In genomic region chr12:121015825-121016766, GRCh38 we compare ENCODE assay signal across 1 cellular context.
A peak's percentile ranks its signal among the peaks of the same experiment; 100 is the strongest.
TF ChIP-seq lines count a peak whose summit lies in the region.

Gene C12orf43 (minus strand): TSS chr12:121016487. CDS start chr12:121016474, 13 bp downstream.

TF ChIP-seq in GM23338, 12 proteins besides CTCF, POLR2A, EP300 and RAD21 (continued from another document):
- TF ChIP-seq, protein P1, sequence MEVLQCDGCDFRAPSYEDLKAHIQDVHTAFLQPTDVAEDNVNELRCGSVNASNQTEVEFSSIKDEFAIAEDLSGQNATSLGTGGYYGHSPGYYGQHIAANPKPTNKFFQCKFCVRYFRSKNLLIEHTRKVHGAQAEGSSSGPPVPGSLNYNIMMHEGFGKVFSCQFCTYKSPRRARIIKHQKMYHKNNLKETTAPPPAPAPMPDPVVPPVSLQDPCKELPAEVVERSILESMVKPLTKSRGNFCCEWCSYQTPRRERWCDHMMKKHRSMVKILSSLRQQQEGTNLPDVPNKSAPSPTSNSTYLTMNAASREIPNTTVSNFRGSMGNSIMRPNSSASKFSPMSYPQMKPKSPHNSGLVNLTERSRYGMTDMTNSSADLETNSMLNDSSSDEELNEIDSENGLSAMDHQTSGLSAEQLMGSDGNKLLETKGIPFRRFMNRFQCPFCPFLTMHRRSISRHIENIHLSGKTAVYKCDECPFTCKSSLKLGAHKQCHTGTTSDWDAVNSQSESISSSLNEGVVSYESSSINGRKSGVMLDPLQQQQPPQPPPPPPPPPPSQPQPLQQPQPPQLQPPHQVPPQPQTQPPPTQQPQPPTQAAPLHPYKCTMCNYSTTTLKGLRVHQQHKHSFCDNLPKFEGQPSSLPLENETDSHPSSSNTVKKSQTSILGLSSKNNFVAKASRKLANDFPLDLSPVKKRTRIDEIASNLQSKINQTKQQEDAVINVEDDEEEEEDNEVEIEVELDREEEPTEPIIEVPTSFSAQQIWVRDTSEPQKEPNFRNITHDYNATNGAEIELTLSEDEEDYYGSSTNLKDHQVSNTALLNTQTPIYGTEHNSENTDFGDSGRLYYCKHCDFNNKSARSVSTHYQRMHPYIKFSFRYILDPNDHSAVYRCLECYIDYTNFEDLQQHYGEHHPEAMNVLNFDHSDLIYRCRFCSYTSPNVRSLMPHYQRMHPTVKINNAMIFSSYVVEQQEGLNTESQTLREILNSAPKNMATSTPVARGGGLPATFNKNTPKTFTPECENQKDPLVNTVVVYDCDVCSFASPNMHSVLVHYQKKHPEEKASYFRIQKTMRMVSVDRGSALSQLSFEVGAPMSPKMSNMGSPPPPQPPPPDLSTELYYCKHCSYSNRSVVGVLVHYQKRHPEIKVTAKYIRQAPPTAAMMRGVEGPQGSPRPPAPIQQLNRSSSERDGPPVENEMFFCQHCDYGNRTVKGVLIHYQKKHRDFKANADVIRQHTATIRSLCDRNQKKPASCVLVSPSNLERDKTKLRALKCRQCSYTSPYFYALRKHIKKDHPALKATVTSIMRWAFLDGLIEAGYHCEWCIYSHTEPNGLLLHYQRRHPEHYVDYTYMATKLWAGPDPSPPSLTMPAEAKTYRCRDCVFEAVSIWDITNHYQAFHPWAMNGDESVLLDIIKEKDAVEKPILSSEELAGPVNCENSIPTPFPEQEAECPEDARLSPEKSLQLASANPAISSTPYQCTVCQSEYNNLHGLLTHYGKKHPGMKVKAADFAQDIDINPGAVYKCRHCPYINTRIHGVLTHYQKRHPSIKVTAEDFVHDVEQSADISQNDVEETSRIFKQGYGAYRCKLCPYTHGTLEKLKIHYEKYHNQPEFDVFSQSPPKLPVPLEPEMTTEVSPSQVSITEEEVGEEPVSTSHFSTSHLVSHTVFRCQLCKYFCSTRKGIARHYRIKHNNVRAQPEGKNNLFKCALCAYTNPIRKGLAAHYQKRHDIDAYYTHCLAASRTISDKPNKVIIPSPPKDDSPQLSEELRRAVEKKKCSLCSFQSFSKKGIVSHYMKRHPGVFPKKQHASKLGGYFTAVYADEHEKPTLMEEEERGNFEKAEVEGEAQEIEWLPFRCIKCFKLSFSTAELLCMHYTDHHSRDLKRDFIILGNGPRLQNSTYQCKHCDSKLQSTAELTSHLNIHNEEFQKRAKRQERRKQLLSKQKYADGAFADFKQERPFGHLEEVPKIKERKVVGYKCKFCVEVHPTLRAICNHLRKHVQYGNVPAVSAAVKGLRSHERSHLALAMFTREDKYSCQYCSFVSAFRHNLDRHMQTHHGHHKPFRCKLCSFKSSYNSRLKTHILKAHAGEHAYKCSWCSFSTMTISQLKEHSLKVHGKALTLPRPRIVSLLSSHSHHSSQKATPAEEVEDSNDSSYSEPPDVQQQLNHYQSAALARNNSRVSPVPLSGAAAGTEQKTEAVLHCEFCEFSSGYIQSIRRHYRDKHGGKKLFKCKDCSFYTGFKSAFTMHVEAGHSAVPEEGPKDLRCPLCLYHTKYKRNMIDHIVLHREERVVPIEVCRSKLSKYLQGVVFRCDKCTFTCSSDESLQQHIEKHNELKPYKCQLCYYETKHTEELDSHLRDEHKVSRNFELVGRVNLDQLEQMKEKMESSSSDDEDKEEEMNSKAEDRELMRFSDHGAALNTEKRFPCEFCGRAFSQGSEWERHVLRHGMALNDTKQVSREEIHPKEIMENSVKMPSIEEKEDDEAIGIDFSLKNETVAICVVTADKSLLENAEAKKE (CRISPR knock-in tag; IDR thresholded peaks at IDR 0.05): no peak
- peak; percentile 98 for TF ChIP-seq CREB1 (CRISPR knock-in tag; IDR thresholded peaks at IDR 0.05; ENCODE audit: low read depth)
- TF ChIP-seq, protein P2, sequence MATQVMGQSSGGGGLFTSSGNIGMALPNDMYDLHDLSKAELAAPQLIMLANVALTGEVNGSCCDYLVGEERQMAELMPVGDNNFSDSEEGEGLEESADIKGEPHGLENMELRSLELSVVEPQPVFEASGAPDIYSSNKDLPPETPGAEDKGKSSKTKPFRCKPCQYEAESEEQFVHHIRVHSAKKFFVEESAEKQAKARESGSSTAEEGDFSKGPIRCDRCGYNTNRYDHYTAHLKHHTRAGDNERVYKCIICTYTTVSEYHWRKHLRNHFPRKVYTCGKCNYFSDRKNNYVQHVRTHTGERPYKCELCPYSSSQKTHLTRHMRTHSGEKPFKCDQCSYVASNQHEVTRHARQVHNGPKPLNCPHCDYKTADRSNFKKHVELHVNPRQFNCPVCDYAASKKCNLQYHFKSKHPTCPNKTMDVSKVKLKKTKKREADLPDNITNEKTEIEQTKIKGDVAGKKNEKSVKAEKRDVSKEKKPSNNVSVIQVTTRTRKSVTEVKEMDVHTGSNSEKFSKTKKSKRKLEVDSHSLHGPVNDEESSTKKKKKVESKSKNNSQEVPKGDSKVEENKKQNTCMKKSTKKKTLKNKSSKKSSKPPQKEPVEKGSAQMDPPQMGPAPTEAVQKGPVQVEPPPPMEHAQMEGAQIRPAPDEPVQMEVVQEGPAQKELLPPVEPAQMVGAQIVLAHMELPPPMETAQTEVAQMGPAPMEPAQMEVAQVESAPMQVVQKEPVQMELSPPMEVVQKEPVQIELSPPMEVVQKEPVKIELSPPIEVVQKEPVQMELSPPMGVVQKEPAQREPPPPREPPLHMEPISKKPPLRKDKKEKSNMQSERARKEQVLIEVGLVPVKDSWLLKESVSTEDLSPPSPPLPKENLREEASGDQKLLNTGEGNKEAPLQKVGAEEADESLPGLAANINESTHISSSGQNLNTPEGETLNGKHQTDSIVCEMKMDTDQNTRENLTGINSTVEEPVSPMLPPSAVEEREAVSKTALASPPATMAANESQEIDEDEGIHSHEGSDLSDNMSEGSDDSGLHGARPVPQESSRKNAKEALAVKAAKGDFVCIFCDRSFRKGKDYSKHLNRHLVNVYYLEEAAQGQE (IDR thresholded peaks at IDR 0.05; ENCODE audit: unreplicated experiment): no peak
